In genomic region chr15:43104426-43104825, GRCh38 we compare ENCODE assay signal across 9 cellular contexts. TPM values are rescaled to one million over a fixed set of nuclear protein-coding genes. Genes with fewer than 3 reads are reported as not detected.
DNase-seq lines count a peak whose midpoint lies in the region; ATAC-seq and TF ChIP-seq lines count a peak whose summit lies in the region.
"Had no signal": no experiment of that assay in that cellular context is flagged by ENCODE, and none has a peak within 500 bp of the region (broad histone marks: within the 10 kb centered on the region; RNA-seq: fewer than 3 reads in every experiment).

No MANE protein-coding gene starts in this region.

- DNase-seq in activated CD4-positive, alpha-beta T cell treated with anti-CD3 and anti-CD28 coated beads, Interleukin-2, amount 10 ng/mL, durations not matched to agents 24 days and 14 days, result no peak
- no peak for DNase-seq in activated CD4-positive, alpha-beta T cell treated with anti-CD3 and anti-CD28 coated beads, Interleukin-2, amount 50 U/mL, for 1 hour
- no peak for DNase-seq in T-helper 17 cell
- DNase-seq in fibroblast of the aortic adventitia (ENCODE audit: low read depth), result no peak
- DNase-seq in stimulated activated effector memory CD8-positive, alpha-beta T cell treated with anti-CD3 and anti-CD28 coated beads, Interleukin-12 subunit alpha, Interleukin-12 subunit beta, amount 100 ng/mL, for 72 hours (ENCODE audit: low spot score in 2 of 2), result no peak
- no peak for DNase-seq in central memory CD4-positive, alpha-beta T cell
- DNase-seq in NCI-H1436 treated with DMSO at 0.1 percent for 48 hours (lab: John Stamatoyannopoulos, UW), result no peak
- DNase-seq in HEK293T (ENCODE audit: extremely low spot score), result no peak
- DNase-seq: cerebellar nuclear complex had no signal

- H3K27ac Mint-ChIP-seq in activated CD4-positive, alpha-beta T cell treated with anti-CD3 and anti-CD28 coated beads, Interleukin-2, amount 10 ng/mL, durations not matched to agents 24 days and 14 days, result no peak overlapping the region
- H3K27ac Mint-ChIP-seq in T-helper 17 cell, result no peak overlapping the region
- H3K27ac Mint-ChIP-seq in stimulated activated effector memory CD8-positive, alpha-beta T cell treated with anti-CD3 and anti-CD28 coated beads, Interleukin-12 subunit alpha, Interleukin-12 subunit beta, amount 100 ng/mL, for 72 hours, result peak overlapping the region; percentile 50

- ATAC-seq in T-helper 17 cell, result no peak
- ATAC-seq in stimulated activated effector memory CD8-positive, alpha-beta T cell treated with anti-CD3 and anti-CD28 coated beads, Interleukin-12 subunit alpha, Interleukin-12 subunit beta, amount 100 ng/mL, for 72 hours, result no peak

- H3K4me3 ChIP-seq in fibroblast of the aortic adventitia (ENCODE audit: low read depth, low read length), result peak overlapping the region; percentile 94

- peaks cover 38% of the 10 kb centered on the region for H3K36me3 Mint-ChIP-seq in activated CD4-positive, alpha-beta T cell treated with anti-CD3 and anti-CD28 coated beads, Interleukin-2, amount 10 ng/mL, durations not matched to agents 24 days and 14 days (ENCODE audit: low read depth)
- H3K36me3 Mint-ChIP-seq in T-helper 17 cell (ENCODE audit: low read depth), result peaks cover 11% of the 10 kb centered on the region
- H3K36me3 Mint-ChIP-seq in stimulated activated effector memory CD8-positive, alpha-beta T cell treated with anti-CD3 and anti-CD28 coated beads, Interleukin-12 subunit alpha, Interleukin-12 subunit beta, amount 100 ng/mL, for 72 hours, result peaks cover 42% of the 10 kb centered on the region

- CTCF ChIA-PET in HEK293T (lab: Yijun Ruan, JAX), result no interaction called here

- POLR2A ChIA-PET in HEK293T (lab: Yijun Ruan, JAX), result no interaction called here

- peaks cover 51% of the 10 kb centered on the region for H3K4me1 Mint-ChIP-seq in activated CD4-positive, alpha-beta T cell treated with anti-CD3 and anti-CD28 coated beads, Interleukin-2, amount 10 ng/mL, durations not matched to agents 24 days and 14 days
- peaks cover 53% of the 10 kb centered on the region for H3K4me1 Mint-ChIP-seq in T-helper 17 cell
- H3K4me1 Mint-ChIP-seq in stimulated activated effector memory CD8-positive, alpha-beta T cell treated with anti-CD3 and anti-CD28 coated beads, Interleukin-12 subunit alpha, Interleukin-12 subunit beta, amount 100 ng/mL, for 72 hours, result peaks cover 64% of the 10 kb centered on the region

- no peaks in the 10 kb centered on the region for H3K27me3 Mint-ChIP-seq in activated CD4-positive, alpha-beta T cell treated with anti-CD3 and anti-CD28 coated beads, Interleukin-2, amount 10 ng/mL, durations not matched to agents 24 days and 14 days
- no peaks in the 10 kb centered on the region for H3K27me3 Mint-ChIP-seq in T-helper 17 cell

- H3K9me3 Mint-ChIP-seq in activated CD4-positive, alpha-beta T cell treated with anti-CD3 and anti-CD28 coated beads, Interleukin-2, amount 10 ng/mL, durations not matched to agents 24 days and 14 days, result no peaks in the 10 kb centered on the region
- no peaks in the 10 kb centered on the region for H3K9me3 Mint-ChIP-seq in stimulated activated effector memory CD8-positive, alpha-beta T cell treated with anti-CD3 and anti-CD28 coated beads, Interleukin-12 subunit alpha, Interleukin-12 subunit beta, amount 100 ng/mL, for 72 hours

- no peaks in the 10 kb centered on the region for H3K9me3 ChIP-seq in T-helper 17 cell (ENCODE audit: control insufficient read depth, low read length, poor library complexity, severe bottlenecking)

- no peak for TF ChIP-seq CTCF in fibroblast of the aortic adventitia (IDR thresholded peaks at IDR 0.05; ENCODE audit: insufficient read depth, low read length)

- H3K4me3 Mint-ChIP-seq in activated CD4-positive, alpha-beta T cell treated with anti-CD3 and anti-CD28 coated beads, Interleukin-2, amount 10 ng/mL, durations not matched to agents 24 days and 14 days, result peak overlapping the region; percentile 71
- H3K4me3 Mint-ChIP-seq in T-helper 17 cell, result peak overlapping the region; percentile 45
- H3K4me3 Mint-ChIP-seq in stimulated activated effector memory CD8-positive, alpha-beta T cell treated with anti-CD3 and anti-CD28 coated beads, Interleukin-12 subunit alpha, Interleukin-12 subunit beta, amount 100 ng/mL, for 72 hours, result peak overlapping the region; percentile 96

- intact Hi-C loops in activated CD4-positive, alpha-beta T cell treated with anti-CD3 and anti-CD28 coated beads, Interleukin-2, amount 10 ng/mL, durations not matched to agents 24 days and 14 days (cut with micrococcal nuclease), result no loop called here

TF ChIP-seq in HEK293T, 16 proteins besides CTCF, POLR2A, EP300 and RAD21:
- TF ChIP-seq SP1 (IDR thresholded peaks at IDR 0.05) (no peak), BHLHE40 (IDR thresholded peaks at IDR 0.05; ENCODE audit: borderline replicate concordance) (no peak), FOXK2 (IDR thresholded peaks at IDR 0.05) (no peak), ELF4 (IDR thresholded peaks at IDR 0.05) (no peak), PKNOX1 (IDR thresholded peaks at IDR 0.05) (no peak), ZNF384 (IDR thresholded peaks at IDR 0.05) (no peak), TARDBP (IDR thresholded peaks at IDR 0.05) (no peak), FOXM1 (IDR thresholded peaks at IDR 0.05; ENCODE audit: borderline replicate concordance) (no peak), HDGF (IDR thresholded peaks at IDR 0.05; ENCODE audit: borderline replicate concordance) (no peak), FOXA1 (IDR thresholded peaks at IDR 0.05) (no peak), CTBP1 (IDR thresholded peaks at IDR 0.05; ENCODE audit: borderline replicate concordance) (no peak), L3MBTL2 (conservative IDR thresholded peaks at IDR 0.05) (no peak)

RNA-seq across cellular contexts. Expression of gene UBR1, which starts 1.4 kb away (rescaled TPM):
- 31.6 and 34.3 TPM in 2 replicates for total RNA-seq in activated CD4-positive, alpha-beta T cell treated with anti-CD3 and anti-CD28 coated beads, Interleukin-2, amount 10 ng/mL, durations not matched to agents 24 days and 14 days
- total RNA-seq in T-helper 17 cell, result 10 to 100 TPM; 42.4 to 56.7 TPM
- total RNA-seq in fibroblast of the aortic adventitia (ENCODE audit: low replicate concordance), result 14.1 and 38.1 TPM in 2 replicates

RNA-seq across cellular contexts. Expression of gene TMEM62, which starts 29.0 kb away (rescaled TPM):
- total RNA-seq in activated CD4-positive, alpha-beta T cell treated with anti-CD3 and anti-CD28 coated beads, Interleukin-2, amount 10 ng/mL, durations not matched to agents 24 days and 14 days, result 14.7 and 18.7 TPM in 2 replicates
- total RNA-seq in T-helper 17 cell (10 to 100 TPM; 22.9 to 26.7 TPM), fibroblast of the aortic adventitia (ENCODE audit: low replicate concordance) (9.6 and 18.5 TPM in 2 replicates)

Comparison
In these comparisons a context has a peak if more than half of its experiments do, and no peak if none do; other contexts are left out.
1. H3K4me3 Mint-ChIP-seq: peak in every context shown above with its lines; median percentile 96 in stimulated activated effector memory CD8-positive, alpha-beta T cell treated with anti-CD3 and anti-CD28 coated beads, Interleukin-12 subunit alpha, Interleukin-12 subunit beta, amount 100 ng/mL, for 72 hours; 71 in activated CD4-positive, alpha-beta T cell treated with anti-CD3 and anti-CD28 coated beads, Interleukin-2, amount 10 ng/mL, durations not matched to agents 24 days and 14 days; 45 in T-helper 17 cell.